12 cellular contexts compared by ENCODE assay signal in genomic region chr12:112168561-112168971, GRCh38.
"Had no signal": no experiment of that assay in that cellular context is flagged by ENCODE, and none has a peak within 500 bp of the region (broad histone marks: within the 10 kb centered on the region; RNA-seq: fewer than 3 reads in every experiment).

No MANE protein-coding gene starts in this region.

- H3K27ac ChIP-seq: foreskin keratinocyte, tibial artery, uterus had no signal

- H3K4me3 Mint-ChIP-seq: activated CD4-positive, alpha-beta T cell treated with anti-CD3 and anti-CD28 coated beads, Interleukin-2, amount 10 ng/mL, durations not matched to agents 7 days and 5 days; activated naive CD8-positive, alpha-beta T cell treated with anti-CD3 and anti-CD28 coated beads for 36 hours; brain; stimulated activated effector memory CD8-positive, alpha-beta T cell treated with anti-CD3 and anti-CD28 coated beads, Interleukin-12 subunit alpha, Interleukin-12 subunit beta, amount 100 ng/mL, for 72 hours had no signal

- H3K9me3 Mint-ChIP-seq: activated CD4-positive, alpha-beta T cell treated with anti-CD3 and anti-CD28 coated beads, Interleukin-2, amount 10 ng/mL, durations not matched to agents 7 days and 5 days; activated naive CD8-positive, alpha-beta T cell treated with anti-CD3 and anti-CD28 coated beads for 36 hours; brain; stimulated activated effector memory CD8-positive, alpha-beta T cell treated with anti-CD3 and anti-CD28 coated beads, Interleukin-12 subunit alpha, Interleukin-12 subunit beta, amount 100 ng/mL, for 72 hours had no signal

- ATAC-seq: foreskin keratinocyte had no signal

- H3K4me3 ChIP-seq: tibial artery, uterus had no signal

- H3K27me3 ChIP-seq: foreskin keratinocyte, tibial artery, uterus had no signal

- H3K27me3 Mint-ChIP-seq: activated CD4-positive, alpha-beta T cell treated with anti-CD3 and anti-CD28 coated beads, Interleukin-2, amount 10 ng/mL, durations not matched to agents 7 days and 5 days; activated naive CD8-positive, alpha-beta T cell treated with anti-CD3 and anti-CD28 coated beads for 36 hours had no signal

- H3K4me1 Mint-ChIP-seq: brain had no signal

- DNase-seq: activated CD4-positive, alpha-beta T cell treated with anti-CD3 and anti-CD28 coated beads, Interleukin-2, amount 10 ng/mL, durations not matched to agents 7 days and 5 days; activated CD4-positive, CD25-positive, alpha-beta regulatory T cell; activated CD8-positive, alpha-beta memory T cell treated with anti-CD3 and anti-CD28 coated beads for 24 hours; activated naive CD8-positive, alpha-beta T cell treated with anti-CD3 and anti-CD28 coated beads for 36 hours; amygdala; effector CD8-positive, alpha-beta T cell; foreskin keratinocyte; stimulated activated CD4-positive, alpha-beta T cell treated with anti-CD3 and anti-CD28 coated beads, Interleukin-12 subunit alpha, Interleukin-12 subunit beta, amount 100 ng/mL, for 4 hours; uterus had no signal

- H3K36me3 ChIP-seq: uterus had no signal

- H3K4me1 ChIP-seq: foreskin keratinocyte, tibial artery, uterus had no signal

- H3K27ac Mint-ChIP-seq: activated CD4-positive, alpha-beta T cell treated with anti-CD3 and anti-CD28 coated beads, Interleukin-2, amount 10 ng/mL, durations not matched to agents 7 days and 5 days; activated naive CD8-positive, alpha-beta T cell treated with anti-CD3 and anti-CD28 coated beads for 36 hours; stimulated activated effector memory CD8-positive, alpha-beta T cell treated with anti-CD3 and anti-CD28 coated beads, Interleukin-12 subunit alpha, Interleukin-12 subunit beta, amount 100 ng/mL, for 72 hours had no signal

- H3K9me3 ChIP-seq: tibial artery, uterus had no signal
